8 cellular contexts compared by ENCODE assay signal in genomic region chr9:96853711-96854072, GRCh38. TPM values are rescaled to one million over a fixed set of nuclear protein-coding genes. Genes with fewer than 3 reads are reported as not detected.
DNase-seq lines count a peak whose midpoint lies in the region; ATAC-seq and TF ChIP-seq lines count a peak whose summit lies in the region.

No MANE protein-coding gene starts in this region.

- H3K27ac ChIP-seq in Peyer's patch: peak overlapping the region; percentile 69 to 84 (median 78)
- peak overlapping the region; percentile 16 for H3K27ac ChIP-seq in epithelial cell of prostate

- H3K9me3 Mint-ChIP-seq in natural killer cell treated with Interleukin-12 subunit alpha and Interleukin-12 subunit beta and Interleukin-15 and Interleukin-18, amount 100 ng/mL, for 72 hours: no peaks in the 10 kb centered on the region

- no peak for TF ChIP-seq POLR2A in Peyer's patch (IDR thresholded peaks at IDR 0.05)

- peak overlapping the region; percentile 81 to 94 (median 86) for H3K4me3 ChIP-seq in Peyer's patch

- peaks cover 37% of the 10 kb centered on the region in 2 donors for H3K4me1 Mint-ChIP-seq in natural killer cell treated with Interleukin-12 subunit alpha and Interleukin-12 subunit beta and Interleukin-15 and Interleukin-18, amount 100 ng/mL, for 72 hours (ENCODE audit: low read depth in 2 of 2)

- no peaks in the 10 kb centered on the region for H3K27me3 ChIP-seq in Peyer's patch

- peak in 1 of 6 experiments; percentile 20 for TF ChIP-seq CTCF in Peyer's patch (IDR thresholded peaks at IDR 0.05)

- peaks cover 12% of the 10 kb centered on the region for H3K36me3 Mint-ChIP-seq in natural killer cell treated with Interleukin-12 subunit alpha and Interleukin-12 subunit beta and Interleukin-15 and Interleukin-18, amount 100 ng/mL, for 72 hours

- no peaks in the 10 kb centered on the region for H3K36me3 ChIP-seq in Peyer's patch

- H3K27ac Mint-ChIP-seq in natural killer cell treated with Interleukin-12 subunit alpha and Interleukin-12 subunit beta and Interleukin-15 and Interleukin-18, amount 100 ng/mL, for 72 hours: peak overlapping the region; percentile 98 to 100

- H3K4me3 Mint-ChIP-seq in natural killer cell treated with Interleukin-12 subunit alpha and Interleukin-12 subunit beta and Interleukin-15 and Interleukin-18, amount 100 ng/mL, for 72 hours: peak overlapping the region; percentile 98

- peaks cover 6 to 12% of the 10 kb centered on the region in 2 donors for H3K27me3 Mint-ChIP-seq in natural killer cell treated with Interleukin-12 subunit alpha and Interleukin-12 subunit beta and Interleukin-15 and Interleukin-18, amount 100 ng/mL, for 72 hours

- DNase-seq in NCI-H345 (lab: John Stamatoyannopoulos, UW): peak; percentile 42
- no peak for DNase-seq in NCI-H345 treated with DMSO at 0.1 percent for 48 hours (lab: John Stamatoyannopoulos, UW; ENCODE audit: unreplicated experiment)
- DNase-seq in Peyer's patch: no peak
- DNase-seq in epithelial cell of prostate (ENCODE audit: low read depth, low spot score): no peak
- no peak for DNase-seq in natural killer cell treated with Interleukin-12 subunit alpha and Interleukin-12 subunit beta and Interleukin-15 and Interleukin-18, amount 100 ng/mL, for 72 hours (ENCODE audit: low spot score)
- DNase-seq in AML-193 (lab: John Stamatoyannopoulos, UW): no peak
- DNase-seq in germinal center (ENCODE audit: low spot score): no peak

- H3K4me1 ChIP-seq in Peyer's patch: peaks cover 0 to 26% (median 6%) of the 10 kb centered on the region in 4 donors

- ATAC-seq in HG02840 (IDR thresholded peaks at IDR 0.05; ENCODE audit: low FRiP score, unreplicated experiment): peak; percentile 24
- peak in 1 of 2 donors; percentile 5 for ATAC-seq in natural killer cell treated with Interleukin-12 subunit alpha and Interleukin-12 subunit beta and Interleukin-15 and Interleukin-18, amount 100 ng/mL, for 72 hours

- peaks cover 0 to 3% (median 0%) of the 10 kb centered on the region in 4 donors for H3K9me3 ChIP-seq in Peyer's patch

RNA-seq across cellular contexts. Expression of gene ZNF782, which starts 0.6 kb away (rescaled TPM):
- total RNA-seq in Peyer's patch: 10 to 100 TPM; 13.0 to 24.5 (median 20.2) TPM
- total RNA-seq in natural killer cell treated with Interleukin-12 subunit alpha and Interleukin-12 subunit beta and Interleukin-15 and Interleukin-18, amount 100 ng/mL, for 72 hours: 1 to 10 TPM; 4.5 to 8.6 TPM
